ENCODE assay signal across 30 cellular contexts in the genomic region with DNA sequence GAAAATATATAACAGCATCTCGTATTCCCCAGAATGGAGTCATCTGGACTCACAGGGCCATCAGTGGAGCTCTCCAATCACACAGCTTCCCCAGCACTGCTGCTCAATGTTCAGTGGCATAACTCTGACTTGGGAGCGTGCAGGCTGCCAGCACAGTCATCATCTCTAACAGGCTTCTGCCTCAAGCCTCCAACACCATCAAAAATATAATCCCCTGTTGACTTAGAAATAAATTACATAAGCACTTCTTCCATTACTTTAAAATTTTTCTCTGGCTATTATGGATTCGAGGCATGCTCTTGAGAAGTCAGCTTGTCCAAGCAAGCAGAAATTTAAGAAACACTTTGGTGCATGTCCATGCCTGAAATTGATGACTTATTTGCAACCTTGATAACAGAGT. TPM values are rescaled to one million over a fixed set of nuclear protein-coding genes. Genes with fewer than 3 reads are reported as not detected.
DNase-seq lines count a peak whose midpoint lies in the region; ATAC-seq and TF ChIP-seq lines count a peak whose summit lies in the region.
"Had no signal": no experiment of that assay in that cellular context is flagged by ENCODE, and none has a peak within 500 bp of the region (broad histone marks: within the 10 kb centered on the region; RNA-seq: fewer than 3 reads in every experiment).

No MANE protein-coding gene starts in this region.

- peaks cover 14% of the 10 kb centered on the region for H3K27me3 Mint-ChIP-seq in Calu3 (ENCODE audit: unreplicated experiment)
- H3K27me3 Mint-ChIP-seq in effector memory CD8-positive, alpha-beta T cell = no peaks in the 10 kb centered on the region

- H3K9me3 Mint-ChIP-seq in Calu3 (ENCODE audit: low read depth, unreplicated experiment) = no peaks in the 10 kb centered on the region
- no peaks in the 10 kb centered on the region for H3K9me3 Mint-ChIP-seq in effector memory CD8-positive, alpha-beta T cell
- H3K9me3 Mint-ChIP-seq: activated CD4-positive, alpha-beta T cell treated with anti-CD3 and anti-CD28 coated beads, Interleukin-2, amount 10 ng/mL, durations not matched to agents 7 days and 5 days; activated T-cell treated with anti-CD3 and anti-CD28 coated beads, Interleukin-2, amount 50 U/mL, for 72 hours; CD8-positive, alpha-beta T cell; central memory CD8-positive, alpha-beta T cell; stimulated activated naive CD8-positive, alpha-beta T cell treated with anti-CD3 and anti-CD28 coated beads, Interleukin-15, Interleukin-2, amounts not matched to agents 100 ng/mL and 50 ng/mL, for 24 hours had no signal

- TF ChIP-seq CTCF in esophagus squamous epithelium (IDR thresholded peaks at IDR 0.05) = no peak
- TF ChIP-seq CTCF in retinal pigment epithelial cell (conservative IDR thresholded peaks at IDR 0.05; ENCODE audit: low read depth, low read length) = no peak
- TF ChIP-seq CTCF in Calu3 (IDR thresholded peaks at IDR 0.05; ENCODE audit: unreplicated experiment) = no peak

- no peak for TF ChIP-seq POLR2A in esophagus squamous epithelium (IDR thresholded peaks at IDR 0.05)

- H3K27me3 ChIP-seq in esophagus squamous epithelium = peaks cover 0 to 5% (median 0%) of the 10 kb centered on the region in 4 donors
- H3K27me3 ChIP-seq in SJCRH30 = no peaks in the 10 kb centered on the region
- H3K27me3 ChIP-seq: right lobe of liver, thyroid gland had no signal

- H3K4me1 ChIP-seq in esophagus squamous epithelium (peaks cover 0 to 43% (median 20%) of the 10 kb centered on the region in 3 donors), SJCRH30 (no peaks in the 10 kb centered on the region)

- CTCF ChIA-PET in Calu3 (lab: Charles Lee) = no interaction called here

- peak; percentile 50 for DNase-seq in D341Med (ENCODE audit: low spot score)
- no peak for DNase-seq in esophagus squamous epithelium (lab: John Stamatoyannopoulos, UW)
- DNase-seq in retinal pigment epithelial cell (ENCODE audit: low read depth) = peak; percentile 35
- no peak for DNase-seq in Calu3
- no peak for DNase-seq in SJCRH30
- no peak for DNase-seq in effector memory CD8-positive, alpha-beta T cell
- DNase-seq: activated CD4-positive, alpha-beta T cell treated with anti-CD3 and anti-CD28 coated beads, Interleukin-2, amount 10 ng/mL, durations not matched to agents 7 days and 5 days; activated naive CD4-positive, alpha-beta T cell treated with Interleukin-2 at 50 U/mL for 16 hours; activated T-cell treated with anti-CD3 and anti-CD28 coated beads, Interleukin-2, amount 50 U/mL, for 72 hours; CD8-positive, alpha-beta T cell; GF-D8; hypothalamus; mucosa of descending colon; NCI-H1092 treated with DMSO at 0.1 percent for 48 hours; NCI-H187 treated with DMSO at 0.1 percent for 48 hours; NCI-H2227 treated with DMSO at 0.1 percent for 48 hours; right lobe of liver; stimulated activated CD4-positive, alpha-beta T cell treated with anti-CD3 and anti-CD28 coated beads, Interleukin-15, amount 100 ng/mL, for 24 hours; thyroid gland had no signal

- peak overlapping the region; percentile 23 to 54 (median 42) for H3K27ac ChIP-seq in esophagus squamous epithelium
- no peak overlapping the region for H3K27ac ChIP-seq in SJCRH30
- H3K27ac ChIP-seq: gastroesophageal sphincter, right lobe of liver, SK-N-MC, thyroid gland, VCaP had no signal

- no TSS peak for BruUV-seq in Calu3 (replicated peaks; lab: Mats Ljungman, UMichigan)

- intact Hi-C loops in esophagus squamous epithelium (cut with DNase I) (no loop called here), Calu3 (cut with micrococcal nuclease; ENCODE audit: unreplicated experiment) (no loop called here)

- H3K36me3 ChIP-seq in esophagus squamous epithelium (peaks cover 0 to 11% (median 0%) of the 10 kb centered on the region in 3 donors), SJCRH30 (no peaks in the 10 kb centered on the region)
- H3K36me3 ChIP-seq: gastroesophageal sphincter, right lobe of liver, thyroid gland had no signal

- peaks cover 13% of the 10 kb centered on the region for H3K4me1 Mint-ChIP-seq in Calu3 (ENCODE audit: low read depth, unreplicated experiment)
- peaks cover 9 to 11% of the 10 kb centered on the region in 2 donors for H3K4me1 Mint-ChIP-seq in effector memory CD8-positive, alpha-beta T cell (ENCODE audit: low read depth in 2 of 2)

- WGBS in esophagus squamous epithelium, 2 donors = 23 to 35% methylated on average over 3 of the region's 3 CpGs

- no peaks in the 10 kb centered on the region for H3K36me3 Mint-ChIP-seq in Calu3 (ENCODE audit: insufficient read depth, unreplicated experiment)
- no peaks in the 10 kb centered on the region for H3K36me3 Mint-ChIP-seq in effector memory CD8-positive, alpha-beta T cell (ENCODE audit: insufficient read depth)
- H3K36me3 Mint-ChIP-seq: CD8-positive, alpha-beta T cell had no signal

- no peaks in the 10 kb centered on the region for H3K9me3 ChIP-seq in esophagus squamous epithelium
- H3K9me3 ChIP-seq in SJCRH30 (replicated peaks) = no peaks in the 10 kb centered on the region
- H3K9me3 ChIP-seq: gastroesophageal sphincter, mucosa of descending colon, right lobe of liver, thyroid gland had no signal

- ATAC-seq in SK-N-SH treated with all-trans-retinoic acid at 6 μM for 48 hours = peak; percentile 72
- ATAC-seq in effector memory CD8-positive, alpha-beta T cell (replicated peaks) = no peak
- ATAC-seq: activated T-cell treated with anti-CD3 and anti-CD28 coated beads, Interleukin-2, amount 50 U/mL, for 72 hours; CD8-positive, alpha-beta T cell; gastroesophageal sphincter; mucosa of descending colon; right lobe of liver had no signal

- H3K4me3 Mint-ChIP-seq in Calu3 (ENCODE audit: low read depth, unreplicated experiment) = no peak overlapping the region
- H3K4me3 Mint-ChIP-seq in effector memory CD8-positive, alpha-beta T cell = no peak overlapping the region
- H3K4me3 Mint-ChIP-seq: activated CD4-positive, alpha-beta T cell treated with anti-CD3 and anti-CD28 coated beads, Interleukin-2, amount 10 ng/mL, durations not matched to agents 7 days and 5 days; activated T-cell treated with anti-CD3 and anti-CD28 coated beads, Interleukin-2, amount 50 U/mL, for 72 hours; CD8-positive, alpha-beta T cell; central memory CD8-positive, alpha-beta T cell; stimulated activated naive CD8-positive, alpha-beta T cell treated with anti-CD3 and anti-CD28 coated beads, Interleukin-15, Interleukin-2, amounts not matched to agents 100 ng/mL and 50 ng/mL, for 24 hours had no signal

- H3K27ac Mint-ChIP-seq in Calu3 (ENCODE audit: unreplicated experiment) = no peak overlapping the region
- no peak overlapping the region for H3K27ac Mint-ChIP-seq in effector memory CD8-positive, alpha-beta T cell
- H3K27ac Mint-ChIP-seq: activated CD4-positive, alpha-beta T cell treated with anti-CD3 and anti-CD28 coated beads, Interleukin-2, amount 10 ng/mL, durations not matched to agents 7 days and 5 days; activated T-cell treated with anti-CD3 and anti-CD28 coated beads, Interleukin-2, amount 50 U/mL, for 72 hours; CD8-positive, alpha-beta T cell; stimulated activated naive CD8-positive, alpha-beta T cell treated with anti-CD3 and anti-CD28 coated beads, Interleukin-15, Interleukin-2, amounts not matched to agents 100 ng/mL and 50 ng/mL, for 24 hours had no signal

- no peak overlapping the region for H3K4me3 ChIP-seq in esophagus squamous epithelium
- H3K4me3 ChIP-seq in retinal pigment epithelial cell (ENCODE audit: low read length) = no peak overlapping the region
- H3K4me3 ChIP-seq in SJCRH30 = no peak overlapping the region
- H3K4me3 ChIP-seq: gastroesophageal sphincter, mucosa of descending colon, right lobe of liver, SK-N-MC, thyroid gland had no signal

TF ChIP-seq in SK-N-SH treated with all-trans-retinoic acid at 6 μM for 48 hours, 23 proteins besides CTCF, POLR2A, EP300 and RAD21 (continues in another document):
- TF ChIP-seq ZC3H10 (CRISPR knock-in tag; IDR thresholded peaks at IDR 0.05) (no peak), ESRRG (CRISPR knock-in tag; IDR thresholded peaks at IDR 0.05) (no peak), ZNF8 (CRISPR knock-in tag; IDR thresholded peaks at IDR 0.05) (no peak), BACH2 (CRISPR knock-in tag; IDR thresholded peaks at IDR 0.05; ENCODE audit: borderline replicate concordance) (no peak), ZNF70 (CRISPR knock-in tag; IDR thresholded peaks at IDR 0.05) (no peak), ZFP30 (CRISPR knock-in tag; IDR thresholded peaks at IDR 0.05) (no peak)
- TF ChIP-seq, protein P1, sequence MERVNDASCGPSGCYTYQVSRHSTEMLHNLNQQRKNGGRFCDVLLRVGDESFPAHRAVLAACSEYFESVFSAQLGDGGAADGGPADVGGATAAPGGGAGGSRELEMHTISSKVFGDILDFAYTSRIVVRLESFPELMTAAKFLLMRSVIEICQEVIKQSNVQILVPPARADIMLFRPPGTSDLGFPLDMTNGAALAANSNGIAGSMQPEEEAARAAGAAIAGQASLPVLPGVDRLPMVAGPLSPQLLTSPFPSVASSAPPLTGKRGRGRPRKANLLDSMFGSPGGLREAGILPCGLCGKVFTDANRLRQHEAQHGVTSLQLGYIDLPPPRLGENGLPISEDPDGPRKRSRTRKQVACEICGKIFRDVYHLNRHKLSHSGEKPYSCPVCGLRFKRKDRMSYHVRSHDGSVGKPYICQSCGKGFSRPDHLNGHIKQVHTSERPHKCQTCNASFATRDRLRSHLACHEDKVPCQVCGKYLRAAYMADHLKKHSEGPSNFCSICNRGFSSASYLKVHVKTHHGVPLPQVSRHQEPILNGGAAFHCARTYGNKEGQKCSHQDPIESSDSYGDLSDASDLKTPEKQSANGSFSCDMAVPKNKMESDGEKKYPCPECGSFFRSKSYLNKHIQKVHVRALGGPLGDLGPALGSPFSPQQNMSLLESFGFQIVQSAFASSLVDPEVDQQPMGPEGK (CRISPR knock-in tag; IDR thresholded peaks at IDR 0.05; ENCODE audit: borderline replicate concordance) = no peak
- TF ChIP-seq, protein P2, sequence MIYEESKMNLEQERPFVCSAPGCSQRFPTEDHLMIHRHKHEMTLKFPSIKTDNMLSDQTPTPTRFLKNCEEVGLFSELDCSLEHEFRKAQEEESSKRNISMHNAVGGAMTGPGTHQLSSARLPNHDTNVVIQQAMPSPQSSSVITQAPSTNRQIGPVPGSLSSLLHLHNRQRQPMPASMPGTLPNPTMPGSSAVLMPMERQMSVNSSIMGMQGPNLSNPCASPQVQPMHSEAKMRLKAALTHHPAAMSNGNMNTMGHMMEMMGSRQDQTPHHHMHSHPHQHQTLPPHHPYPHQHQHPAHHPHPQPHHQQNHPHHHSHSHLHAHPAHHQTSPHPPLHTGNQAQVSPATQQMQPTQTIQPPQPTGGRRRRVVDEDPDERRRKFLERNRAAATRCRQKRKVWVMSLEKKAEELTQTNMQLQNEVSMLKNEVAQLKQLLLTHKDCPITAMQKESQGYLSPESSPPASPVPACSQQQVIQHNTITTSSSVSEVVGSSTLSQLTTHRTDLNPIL (CRISPR knock-in tag; IDR thresholded peaks at IDR 0.05; ENCODE audit: low read depth) = no peak

RNA-seq across cellular contexts. Expression of a gene that starts 6.2 kb away (rescaled TPM):
- total RNA-seq in esophagus squamous epithelium (100 to 1,000 TPM in 1 of 4 donors, 10 to 100 TPM in 3; 65.2 to 103 (median 91.3) TPM), Calu3 (2022) (5.7 and 10.6 TPM in 2 replicates)
- total RNA-seq in SJCRH30 (2014; rRNA removed; shearing (Covaris generic)) = not detected in 2 replicates

RNA-seq across cellular contexts. Expression of a gene that starts 15.2 kb away (rescaled TPM):
- total RNA-seq in esophagus squamous epithelium (under 1 TPM in 1 of 4 donors, not detected in 3; 0.76 TPM), Calu3 (2022) (not detected in 2 replicates)
- not detected in 2 replicates for total RNA-seq in SJCRH30 (2014; rRNA removed; shearing (Covaris generic))
- total RNA-seq: dermis microvascular lymphatic vessel endothelial cell; H1; LHCN-M2; RPMI7951; T-helper 2 cell treated with Interferon-gamma antibody and Interleukin-4, amounts not matched to agents 100 ng/mL and 5 ng/mL, for 36 hours had no signal

RNA-seq across cellular contexts. Expression of a gene that starts 39.7 kb away (rescaled TPM):
- total RNA-seq in esophagus squamous epithelium (1 to 10 TPM in 2 of 4 donors, under 1 TPM in 2; 0.49 to 9.0 (median 3.1) TPM), Calu3 (2022) (not detected in 2 replicates)
- 0.05 TPM in 1 of 2 replicates, not detected in the other for total RNA-seq in SJCRH30 (2014; rRNA removed; shearing (Covaris generic))
- total RNA-seq: dermis microvascular lymphatic vessel endothelial cell, H1, LHCN-M2 had no signal

Comparison
In these comparisons a context has a peak if more than half of its experiments do, and no peak if none do; other contexts are left out.
1. DNase-seq: peak in D341Med (single experiment) and retinal pigment epithelial cell (single experiment); none in esophagus squamous epithelium (single experiment), Calu3 (single experiment), SJCRH30 (0 of 2) and effector memory CD8-positive, alpha-beta T cell (0 of 3).